Comparison of ENCODE assay signal across 8 cellular contexts in genomic region chr6:27176523-27177391, GRCh38.
DNase-seq lines count a peak whose midpoint lies in the region; ATAC-seq, FAIRE-seq and TF ChIP-seq lines count a peak whose summit lies in the region.
"Not testable (repeated sequence)": the region's sequence is repeated elsewhere in the genome, so short reads cannot be mapped to it uniquely, and the experiment has no call there.

No MANE protein-coding gene starts in this region.

- H3K9ac ChIP-seq in DND-41 (ENCODE audit: low read depth, low read length): peak overlapping the region; percentile 84

- not testable (repeated sequence) for H3K79me2 ChIP-seq in DND-41 (ENCODE audit: insufficient read depth, low read length)

- H3K9me3 ChIP-seq in DND-41 (ENCODE audit: insufficient read depth, low read length, severe bottlenecking); breast epithelium; right cardiac atrium (ENCODE audit: control insufficient read depth, low read length); pancreas; testis: not testable (repeated sequence)

- H2AFZ ChIP-seq in DND-41 (ENCODE audit: low read depth, low read length): peak overlapping the region; percentile 68

- 5% methylated on average over 38 of the region's 38 CpGs for whole genome bisulfite sequencing in right cardiac atrium
- WGBS in pancreas, 2 donors: 5 to 6% methylated on average over 38 of the region's 38 CpGs
- WGBS in testis, 2 donors: 2 to 3% methylated on average over 38 of the region's 38 CpGs

- H4K20me1 ChIP-seq in DND-41 (ENCODE audit: insufficient read depth, low read length): not testable (repeated sequence)

- H3K4me3 ChIP-seq in DND-41 (ENCODE audit: low read depth in 1 of 2, low read length in 2 of 2) (peak overlapping the region; percentile 48 to 89), breast epithelium (peak overlapping the region; percentile 88 to 90 (median 89)), right cardiac atrium (ENCODE audit: low read length) (peak overlapping the region; percentile 88), pancreas (peak overlapping the region; percentile 61 to 95 (median 84)), testis (peak overlapping the region; percentile 67 to 70)

- TF ChIP-seq CTCF in DND-41 (IDR thresholded peaks at IDR 0.05; ENCODE audit: borderline replicate concordance, extremely low read depth, low read length, poor library complexity, severe bottlenecking); breast epithelium (IDR thresholded peaks at IDR 0.05); pancreas (IDR thresholded peaks at IDR 0.05); testis (IDR thresholded peaks at IDR 0.05): not testable (repeated sequence)

- peak overlapping the region; percentile 74 for H3K4me2 ChIP-seq in DND-41 (ENCODE audit: insufficient read depth, low read length)

- H3K4me1 ChIP-seq in DND-41 (ENCODE audit: insufficient read depth, low read length): peaks cover 24% of the 10 kb centered on the region
- H3K4me1 ChIP-seq in breast epithelium; right cardiac atrium (ENCODE audit: control insufficient read depth, insufficient read depth, low read length); pancreas; testis: not testable (repeated sequence)

- intact Hi-C loops in breast epithelium (cut with DNase I; ENCODE audit: low total_unique reads) (loop anchor here (10.0 kb wide), 1 partner anchor 718 kb away; a partner anchor contains a TSS), right cardiac atrium (cut with DNase I) (loop anchor here in 2 of 4 donors (10.0 kb wide), 1 partner anchor 718 kb away; a partner anchor contains a TSS)
- intact Hi-C loops in pancreas (cut with DNase I); testis (cut with DNase I; ENCODE audit: low total_unique reads): not testable (repeated sequence)

- H3K27ac ChIP-seq in DND-41 (ENCODE audit: low read length) (peak overlapping the region; percentile 89), breast epithelium (peak overlapping the region in 1 of 2 donors; percentile 33), pancreas (peak overlapping the region in 2 of 4 donors; percentile 83 to 87), testis (peak overlapping the region; percentile 57 to 79)
- H3K27ac ChIP-seq in right cardiac atrium (ENCODE audit: low read length): not testable (repeated sequence)

- H3K27me3 ChIP-seq in DND-41 (ENCODE audit: insufficient read depth, low read length, poor library complexity); breast epithelium; right cardiac atrium (ENCODE audit: control insufficient read depth, insufficient read depth); pancreas; testis: not testable (repeated sequence)

- peak; percentile 59 for FAIRE-seq in pancreas (lab: Jason Lieb, UNC)

- TF ChIP-seq POLR2A in breast epithelium (IDR thresholded peaks at IDR 0.05); testis (IDR thresholded peaks at IDR 0.05): not testable (repeated sequence)

- not testable (repeated sequence) for H3K36me3 ChIP-seq in DND-41 (ENCODE audit: insufficient read depth, low read length); breast epithelium; pancreas; testis (ENCODE audit: low read depth, missing control alignments)

- not testable (repeated sequence) for ATAC-seq in DND-41 (ENCODE audit: insufficient read depth, low read depth)
- ATAC-seq in HG03439 (IDR thresholded peaks at IDR 0.05; ENCODE audit: unreplicated experiment) (peak; percentile 47), right cardiac atrium (peak; percentile 90 to 92), pancreas (peak; percentile 75 to 92 (median 86))

- DNase-seq in DND-41 (peak; percentile 66), NCI-H526 treated with DMSO at 0.1 percent for 48 hours (lab: John Stamatoyannopoulos, UW) (peak; percentile 43), right cardiac atrium (peak; percentile 52 to 80 (median 79)), pancreas (peak; percentile 43 to 86 (median 59)), testis (peak; percentile 64)
- DNase-seq in activated CD4-positive, alpha-beta T cell treated with anti-CD3 and anti-CD28 coated beads for 1 hour: peak; percentile 59
- DNase-seq in breast epithelium (ENCODE audit: low spot score in 2 of 2): not testable (repeated sequence)
